ENCODE assay signal across 8 cellular contexts in the genomic region with DNA sequence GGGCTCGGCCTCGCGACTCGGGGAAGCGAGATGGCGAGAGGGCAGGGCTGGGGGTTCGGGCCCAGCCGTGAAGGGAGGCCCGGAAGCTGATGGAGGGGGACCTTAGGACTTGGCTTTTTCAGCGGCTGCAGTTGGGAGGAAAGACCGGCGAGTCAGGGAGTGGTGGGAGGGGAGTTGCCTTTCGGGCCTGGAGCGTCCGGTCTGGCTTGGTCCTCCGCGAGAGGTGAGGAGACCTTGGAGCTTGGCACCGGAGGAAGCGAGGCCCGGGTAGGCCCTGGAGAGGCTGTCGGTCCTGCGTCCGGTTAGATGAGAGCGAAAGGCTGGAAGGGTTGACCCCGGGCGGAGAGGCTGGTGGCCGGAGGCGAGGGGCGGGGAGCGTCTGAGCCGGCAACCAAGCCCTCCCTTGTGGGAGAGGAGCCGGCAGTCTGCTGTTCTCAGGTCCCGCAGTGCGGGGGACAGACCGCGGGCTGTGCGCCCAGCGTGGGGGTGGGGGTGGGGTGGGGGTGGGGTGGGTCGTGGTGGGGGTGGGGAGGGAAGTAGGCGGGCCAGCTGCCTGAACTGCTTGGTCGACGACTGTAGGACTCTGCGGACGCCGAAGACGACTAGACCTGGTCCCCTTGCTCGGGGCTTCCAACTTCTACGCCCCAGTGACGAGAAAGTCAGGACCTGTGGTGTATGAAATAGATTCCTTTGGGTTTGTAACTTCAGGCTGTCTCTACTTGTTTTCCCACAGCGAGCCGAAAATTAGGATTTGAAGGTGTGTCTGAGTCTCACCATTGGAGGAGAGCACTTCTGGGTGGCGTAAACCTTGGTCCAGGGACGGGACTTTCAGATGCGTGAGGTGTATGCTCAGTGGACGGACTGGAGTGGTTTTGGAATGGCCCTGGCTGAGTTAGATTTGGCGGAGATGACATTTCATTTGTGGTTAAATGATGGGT. TPM values are rescaled to one million over a fixed set of nuclear protein-coding genes. Genes with fewer than 3 reads are reported as not detected.
A peak's percentile ranks its signal among the peaks of the same experiment; 100 is the strongest.
DNase-seq lines count a peak whose midpoint lies in the region; ATAC-seq and TF ChIP-seq lines count a peak whose summit lies in the region.

No MANE protein-coding gene starts in this region.

- DNase-seq in C1 segment of cervical spinal cord (lab: John Stamatoyannopoulos, UW) (peak in 12 of 14 donors; percentile 2 to 71 (median 38)), HL-60 (ENCODE audit: low read depth in 1 of 2, low spot score in 1 of 2) (peak in 1 of 2 experiments; percentile 28), mesendoderm (peak; percentile 70), cortex of kidney (lab: John Stamatoyannopoulos, UW) (no peak)
- DNase-seq in activated CD4-positive, alpha-beta T cell treated with anti-CD3 and anti-CD28 coated beads for 36 hours = peak; percentile 56
- DNase-seq in effector memory CD4-positive, alpha-beta T cell = peak; percentile 2 to 26 (median 17)
- DNase-seq in stimulated activated CD8-positive, alpha-beta memory T cell treated with anti-CD3 and anti-CD28 coated beads, Interleukin-4, amount 100 ng/mL, for 24 hours (ENCODE audit: low read depth) = peak; percentile 6

- TF ChIP-seq CTCF in HL-60 (IDR thresholded peaks at IDR 0.05; ENCODE audit: insufficient read depth, low read length) = no peak

- intact Hi-C loops in activated CD4-positive, alpha-beta T cell treated with anti-CD3 and anti-CD28 coated beads for 36 hours (cut with DNase I, micrococcal nuclease) = loop anchor here (1.0 to 10.0 kb wide), 14 partner anchors 81 to 1241 kb away; a partner anchor contains a TSS

- H2BK120ac ChIP-seq in mesendoderm (ENCODE audit: low read depth, low read length) = no peak overlapping the region

- H3K79me2 ChIP-seq in mesendoderm (ENCODE audit: control insufficient read depth, insufficient read depth, low read length) = peaks cover 51% of the 10 kb centered on the region

- peaks cover 4% of the 10 kb centered on the region for H3K79me1 ChIP-seq in mesendoderm (ENCODE audit: low read length)

- H3K27me3 Mint-ChIP-seq in activated CD4-positive, alpha-beta T cell treated with anti-CD3 and anti-CD28 coated beads for 36 hours = no peaks in the 10 kb centered on the region

- no peak overlapping the region for H2BK15ac ChIP-seq in mesendoderm (replicated peaks; ENCODE audit: low read depth)

- H3K27me3 ChIP-seq in HL-60 (ENCODE audit: insufficient read depth, poor library complexity, severe bottlenecking) (no peaks in the 10 kb centered on the region), mesendoderm (ENCODE audit: insufficient read depth, low read length, poor library complexity) (no peaks in the 10 kb centered on the region)
- H3K27me3 ChIP-seq in effector memory CD4-positive, alpha-beta T cell (replicated peaks; ENCODE audit: control insufficient read depth, insufficient read depth, low read length, poor library complexity, severe bottlenecking) = no peaks in the 10 kb centered on the region

- peaks cover 3% of the 10 kb centered on the region for H3K9me3 Mint-ChIP-seq in activated CD4-positive, alpha-beta T cell treated with anti-CD3 and anti-CD28 coated beads for 36 hours (ENCODE audit: low read depth)

- H4K5ac ChIP-seq in mesendoderm (ENCODE audit: low read length) = no peak overlapping the region

- H3K4ac ChIP-seq in mesendoderm (ENCODE audit: low read depth, low read length) = peak overlapping the region; percentile 1

- peak overlapping the region; percentile 78 for H3K4me3 Mint-ChIP-seq in activated CD4-positive, alpha-beta T cell treated with anti-CD3 and anti-CD28 coated beads for 36 hours

- ATAC-seq in GM19397 (IDR thresholded peaks at IDR 0.05; ENCODE audit: unreplicated experiment) = peak; percentile 9
- peak; percentile 10 for ATAC-seq in activated CD4-positive, alpha-beta T cell treated with anti-CD3 and anti-CD28 coated beads for 36 hours

- peak overlapping the region; percentile 97 for H3K27ac ChIP-seq in HL-60 (replicated peaks)
- H3K27ac ChIP-seq in effector memory CD4-positive, alpha-beta T cell (ENCODE audit: insufficient read depth, low read length, poor library complexity, severe bottlenecking) = peak overlapping the region; percentile 80
- peak overlapping the region; percentile 96 for H3K27ac ChIP-seq in mesendoderm (ENCODE audit: low read depth, low read length)

- peak overlapping the region; percentile 89 for H3K23ac ChIP-seq in mesendoderm (ENCODE audit: low read length)

- H4K8ac ChIP-seq in mesendoderm (ENCODE audit: low read depth, low read length) = no peak overlapping the region

- H3K9ac ChIP-seq in mesendoderm (ENCODE audit: low read length) = peak overlapping the region; percentile 99

- peaks cover 12% of the 10 kb centered on the region for H3K4me1 ChIP-seq in effector memory CD4-positive, alpha-beta T cell (ENCODE audit: control insufficient read depth, insufficient read depth, low read length, poor library complexity, severe bottlenecking)
- peaks cover 3% of the 10 kb centered on the region for H3K4me1 ChIP-seq in mesendoderm (ENCODE audit: control insufficient read depth, low read depth, low read length)

- H3K36me3 Mint-ChIP-seq in activated CD4-positive, alpha-beta T cell treated with anti-CD3 and anti-CD28 coated beads for 36 hours (ENCODE audit: low read depth) = peaks cover 29% of the 10 kb centered on the region

- peak overlapping the region; percentile 54 for H3K18ac ChIP-seq in mesendoderm (ENCODE audit: low read length)

- H3K9me3 ChIP-seq in effector memory CD4-positive, alpha-beta T cell (ENCODE audit: control insufficient read depth, low read length) = no peaks in the 10 kb centered on the region

- CTCF ChIA-PET in activated CD4-positive, alpha-beta T cell treated with anti-CD3 and anti-CD28 coated beads for 36 hours (lab: Charles Lee) = no interaction called here

- peak overlapping the region; percentile 93 for H3K27ac Mint-ChIP-seq in activated CD4-positive, alpha-beta T cell treated with anti-CD3 and anti-CD28 coated beads for 36 hours

- H3K4me3 ChIP-seq in HL-60 (replicated peaks; ENCODE audit: insufficient read depth, low read length) (peak overlapping the region; percentile 84), mesendoderm (ENCODE audit: low read length) (peak overlapping the region; percentile 99)
- H3K4me3 ChIP-seq in effector memory CD4-positive, alpha-beta T cell (ENCODE audit: insufficient read depth, low read depth, low read length, poor library complexity, severe bottlenecking) = peak overlapping the region; percentile 96

- peak overlapping the region; percentile 99 for H3K56ac ChIP-seq in mesendoderm (ENCODE audit: low read length)

- H3K4me2 ChIP-seq in mesendoderm (ENCODE audit: low read length) = peak overlapping the region; percentile 100

- peaks cover 38% of the 10 kb centered on the region for H3K4me1 Mint-ChIP-seq in activated CD4-positive, alpha-beta T cell treated with anti-CD3 and anti-CD28 coated beads for 36 hours

- POLR2A ChIA-PET in activated CD4-positive, alpha-beta T cell treated with anti-CD3 and anti-CD28 coated beads for 36 hours (lab: Charles Lee) = no interaction called here

- WGBS in mesendoderm (ENCODE audit: extremely low coverage, insufficient coverage, low lambda C conversion rate) = no CpG with 5 or more reads among the region's 56 CpGs

- H3K36me3 ChIP-seq in effector memory CD4-positive, alpha-beta T cell (ENCODE audit: control insufficient read depth, insufficient read depth, low read length) = peaks cover 3% of the 10 kb centered on the region
- H3K36me3 ChIP-seq in mesendoderm (ENCODE audit: control insufficient read depth, insufficient read depth, low read length) = no peaks in the 10 kb centered on the region

- H2AK5ac ChIP-seq in mesendoderm (ENCODE audit: low read length) = peak overlapping the region; percentile 58

- peak overlapping the region; percentile 87 for H2BK5ac ChIP-seq in mesendoderm (ENCODE audit: low read length)

RNA-seq across cellular contexts. Expression of a gene that starts 1.0 kb away (rescaled TPM):
- 10 to 100 TPM; 66.1 to 70.1 TPM for total RNA-seq in activated CD4-positive, alpha-beta T cell treated with anti-CD3 and anti-CD28 coated beads for 36 hours
- 13.0 TPM for polyA plus RNA-seq in mesendoderm (2013, experiment 1 of 2)
- polyA plus RNA-seq in mesendoderm (2013, experiment 2 of 2) = 12.6 TPM
